1 cellular context compared by ENCODE assay signal in genomic region chr2:37154790-37155189, GRCh38.
TF ChIP-seq lines count a peak whose summit lies in the region.

No MANE protein-coding gene starts in this region.

TF ChIP-seq in HCT116, 20 proteins besides CTCF, POLR2A, EP300 and RAD21 (continued from another document):
- no peak for TF ChIP-seq ZBTB33 (IDR thresholded peaks at IDR 0.05; ENCODE audit: extremely low read depth, insufficient replicate concordance, low read length)
